Comparison of ENCODE assay signal across 27 cellular contexts in the genomic region with DNA sequence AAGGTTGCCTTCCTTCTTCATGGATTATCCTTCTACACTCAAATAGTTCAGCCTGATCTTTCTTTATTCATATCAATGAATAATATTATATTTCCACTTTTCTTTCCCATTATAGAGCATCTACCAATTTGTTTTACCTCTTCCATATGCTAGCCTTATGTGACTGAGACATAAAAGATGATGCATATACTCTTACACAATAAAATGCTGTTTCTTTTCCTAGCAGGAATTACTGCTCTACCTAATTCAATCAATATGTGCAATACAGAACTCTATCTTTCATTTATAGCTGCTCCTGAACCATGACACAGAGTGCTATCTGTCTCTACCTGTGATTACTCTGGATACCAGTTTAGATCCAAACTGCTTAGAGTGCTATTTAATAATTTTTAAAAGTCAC.
"Had no signal": no experiment of that assay in that cellular context is flagged by ENCODE, and none has a peak within 500 bp of the region (broad histone marks: within the 10 kb centered on the region; RNA-seq: fewer than 3 reads in every experiment).

No MANE protein-coding gene starts in this region.

- H3K4me3 ChIP-seq: ascending aorta had no signal

- H3K9me3 ChIP-seq: ascending aorta had no signal

- DNase-seq: activated B cell treated with CpG ODN at 0.5 μM for 24 hours; activated CD4-positive, alpha-beta memory T cell treated with anti-CD3 and anti-CD28 coated beads for 36 hours; activated CD4-positive, alpha-beta T cell treated with anti-CD3 and anti-CD28 coated beads for 4 hours; activated CD4-positive, alpha-beta T cell treated with anti-CD3 and anti-CD28 coated beads, Interleukin-2, amount 10 ng/mL, durations not matched to agents 24 days and 14 days; activated CD4-positive, alpha-beta T cell treated with anti-CD3 and anti-CD28 coated beads, Interleukin-2, amount 50 U/mL, for 1 hour; activated CD4-positive, alpha-beta T cell treated with anti-CD3 and anti-CD28 coated beads, Interleukin-2, amount 50 U/mL, for 4 hours; activated CD4-positive, CD25-positive, alpha-beta regulatory T cell treated with anti-CD3 and anti-CD28 coated beads, Interleukin-2, amount 50 U/mL, for 72 hours; activated CD8-positive, alpha-beta memory T cell treated with anti-CD3 and anti-CD28 coated beads, Interleukin-2, amount 50 U/mL, for 4 hours; activated CD8-positive, alpha-beta T cell treated with anti-CD3 and anti-CD28 coated beads for 36 hours; activated effector memory CD4-positive, alpha-beta T cell treated with anti-CD3 and anti-CD28 coated beads, Interleukin-2, amount 50 U/mL, for 16 hours; activated gamma-delta T cell treated with Interleukin-2 at 50 U/mL for 16 hours; activated naive CD4-positive, alpha-beta T cell; activated naive CD4-positive, alpha-beta T cell treated with anti-CD3 and anti-CD28 coated beads for 36 hours; activated naive CD4-positive, alpha-beta T cell treated with anti-CD3 and anti-CD28 coated beads, Interleukin-2, amount 50 U/mL, for 16 hours; activated naive CD8-positive, alpha-beta T cell treated with anti-CD3 and anti-CD28 coated beads for 36 hours; activated T-cell treated with anti-CD3 and anti-CD28 coated beads for 4 hours; activated T-cell treated with anti-CD3 and anti-CD28 coated beads, Interleukin-2, amount 50 U/mL, for 1 hour; activated T-cell treated with anti-CD3 and anti-CD28 coated beads, Interleukin-2, amount 50 U/mL, for 4 hours; activated T-cell treated with anti-CD3 and anti-CD28 coated beads, Interleukin-2, amount 50 U/mL, for 72 hours; amygdala; anterior cingulate cortex; central memory CD4-positive, alpha-beta T cell; T-helper 1 cell; T-helper 2 cell; T-helper 9 cell had no signal

- H3K27ac ChIP-seq: ascending aorta, VCaP had no signal

- H3K27me3 ChIP-seq: ascending aorta had no signal

- H3K36me3 ChIP-seq: ascending aorta had no signal

- H3K4me1 ChIP-seq: ascending aorta had no signal
